Comparison of ENCODE assay signal across 1 cellular context in the genomic region with DNA sequence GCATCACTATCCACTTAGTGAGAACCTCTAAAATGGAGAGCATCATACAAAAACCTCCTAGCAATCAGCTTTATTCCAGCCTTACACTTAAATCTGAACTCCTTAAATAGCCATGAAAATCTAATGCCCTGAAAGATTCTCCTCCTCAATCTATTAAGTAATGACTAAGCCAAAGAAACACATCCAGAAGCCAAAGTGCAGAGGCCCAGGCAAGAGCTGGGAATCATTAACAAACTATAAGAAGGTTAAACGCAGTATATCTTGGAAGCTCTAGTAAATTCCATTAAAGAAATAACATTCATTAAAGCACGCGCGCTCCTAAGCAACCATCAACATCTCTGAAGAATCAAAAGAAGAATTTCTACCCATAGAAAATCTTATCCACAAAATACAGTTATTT.
TF ChIP-seq lines count a peak whose summit lies in the region.

No MANE protein-coding gene starts in this region.

TF ChIP-seq in IMR-90, 13 proteins besides CTCF, POLR2A, EP300 and RAD21:
- TF ChIP-seq BHLHE40 (IDR thresholded peaks at IDR 0.05; ENCODE audit: low read depth, low read length) (no peak), NFE2L2 (IDR thresholded peaks at IDR 0.05; ENCODE audit: low read depth, low read length) (no peak), MXI1 (IDR thresholded peaks at IDR 0.05; ENCODE audit: borderline replicate concordance, low read depth, low read length) (no peak)
- TF ChIP-seq, protein P1, sequence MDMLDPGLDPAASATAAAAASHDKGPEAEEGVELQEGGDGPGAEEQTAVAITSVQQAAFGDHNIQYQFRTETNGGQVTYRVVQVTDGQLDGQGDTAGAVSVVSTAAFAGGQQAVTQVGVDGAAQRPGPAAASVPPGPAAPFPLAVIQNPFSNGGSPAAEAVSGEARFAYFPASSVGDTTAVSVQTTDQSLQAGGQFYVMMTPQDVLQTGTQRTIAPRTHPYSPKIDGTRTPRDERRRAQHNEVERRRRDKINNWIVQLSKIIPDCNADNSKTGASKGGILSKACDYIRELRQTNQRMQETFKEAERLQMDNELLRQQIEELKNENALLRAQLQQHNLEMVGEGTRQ (IDR thresholded peaks at IDR 0.05; ENCODE audit: low read depth, low read length): no peak
TF ChIP-seq in IMR-90: peak in this region for 0.
